10 cellular contexts compared by ENCODE assay signal in the genomic region with DNA sequence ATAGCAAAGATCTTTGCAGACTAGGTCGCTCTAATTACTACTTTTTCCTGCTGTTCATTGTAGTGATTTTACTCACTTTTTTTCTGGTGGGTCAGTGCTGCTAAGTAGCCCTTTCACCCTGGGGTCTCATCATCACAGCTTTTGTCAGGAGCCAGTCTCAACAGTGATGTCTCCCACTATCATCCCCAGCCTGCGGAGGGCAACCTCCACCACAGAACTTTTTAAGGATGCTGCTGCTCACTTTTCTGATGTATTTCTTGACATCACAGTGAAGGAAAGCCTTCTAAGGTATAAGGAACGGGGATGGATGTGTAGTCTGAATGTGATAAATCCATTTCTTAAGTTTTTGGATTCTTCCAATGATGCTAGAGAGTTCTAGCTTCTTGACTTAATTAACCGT.
DNase-seq lines count a peak whose midpoint lies in the region; ATAC-seq and TF ChIP-seq lines count a peak whose summit lies in the region.
"Had no signal": no experiment of that assay in that cellular context is flagged by ENCODE, and none has a peak within 500 bp of the region (broad histone marks: within the 10 kb centered on the region; RNA-seq: fewer than 3 reads in every experiment).

No MANE protein-coding gene starts in this region.

- no peaks in the 10 kb centered on the region for H3F3A ChIP-seq in PC-3 (ENCODE audit: low read length, unreplicated experiment)

- no peaks in the 10 kb centered on the region for H3K36me3 Mint-ChIP-seq in activated CD4-positive, alpha-beta T cell treated with anti-CD3 and anti-CD28 coated beads, Interleukin-2, amount 10 ng/mL, durations not matched to agents 24 days and 14 days (ENCODE audit: low read depth)

- H3K4me3 Mint-ChIP-seq in activated CD4-positive, alpha-beta T cell treated with anti-CD3 and anti-CD28 coated beads, Interleukin-2, amount 10 ng/mL, durations not matched to agents 24 days and 14 days = no peak overlapping the region
- H3K4me3 Mint-ChIP-seq: T-helper 2 cell treated with Interferon-gamma antibody and Interleukin-4, amounts not matched to agents 5 μg/mL and 100 μg/mL, for 36 hours had no signal

- H3K27ac ChIP-seq in A673 (ENCODE audit: low read depth, low read length, poor library complexity, severe bottlenecking) (no peak overlapping the region), PC-3 (ENCODE audit: low read length) (no peak overlapping the region)

- H3K4me3 ChIP-seq in A673 (ENCODE audit: low read depth, low read length, poor library complexity, severe bottlenecking) (no peak overlapping the region), GM12865 (ENCODE audit: low read depth, low read length) (no peak overlapping the region), PC-3 (ENCODE audit: low read length) (no peak overlapping the region), fibroblast of villous mesenchyme (ENCODE audit: low read depth, low read length) (no peak overlapping the region)

- H3K4me1 ChIP-seq in A673 (ENCODE audit: insufficient read depth, low read length, poor library complexity, severe bottlenecking) (no peaks in the 10 kb centered on the region), PC-3 (ENCODE audit: insufficient read depth, low read length) (no peaks in the 10 kb centered on the region)

- H3K9me3 Mint-ChIP-seq in activated CD4-positive, alpha-beta T cell treated with anti-CD3 and anti-CD28 coated beads, Interleukin-2, amount 10 ng/mL, durations not matched to agents 24 days and 14 days = no peaks in the 10 kb centered on the region
- H3K9me3 Mint-ChIP-seq: T-helper 2 cell treated with Interferon-gamma antibody and Interleukin-4, amounts not matched to agents 5 μg/mL and 100 μg/mL, for 36 hours had no signal

- no peaks in the 10 kb centered on the region for H3K27me3 Mint-ChIP-seq in activated CD4-positive, alpha-beta T cell treated with anti-CD3 and anti-CD28 coated beads, Interleukin-2, amount 10 ng/mL, durations not matched to agents 24 days and 14 days

- intact Hi-C loops in A673 (cut with micrococcal nuclease; ENCODE audit: unreplicated experiment) (no loop called here), PC-3 (cut with micrococcal nuclease) (loop anchor here (5.0 kb wide), 1 partner anchor 1347 kb away; a partner anchor contains a TSS)
- intact Hi-C loops in activated CD4-positive, alpha-beta T cell treated with anti-CD3 and anti-CD28 coated beads, Interleukin-2, amount 10 ng/mL, durations not matched to agents 24 days and 14 days (cut with micrococcal nuclease) = no loop called here

- no peaks in the 10 kb centered on the region for H3K79me2 ChIP-seq in PC-3 (ENCODE audit: low read length)

- no peak overlapping the region for H3K27ac Mint-ChIP-seq in activated CD4-positive, alpha-beta T cell treated with anti-CD3 and anti-CD28 coated beads, Interleukin-2, amount 10 ng/mL, durations not matched to agents 24 days and 14 days
- H3K27ac Mint-ChIP-seq: T-helper 2 cell treated with Interferon-gamma antibody and Interleukin-4, amounts not matched to agents 5 μg/mL and 100 μg/mL, for 36 hours had no signal

- peaks cover 24% of the 10 kb centered on the region for H3K27me3 ChIP-seq in A673 (replicated peaks; ENCODE audit: insufficient read depth, low read depth, low read length, poor library complexity)
- no peaks in the 10 kb centered on the region for H3K27me3 ChIP-seq in PC-3 (ENCODE audit: low read length)

- H2AFZ ChIP-seq in PC-3 (ENCODE audit: low read length) = no peak overlapping the region

- CTCF ChIA-PET in A673 (lab: Charles Lee) (no interaction called here), PC-3 (lab: Charles Lee) (interaction anchor here (0.5 kb wide), 1 partner anchor 109 kb away, joined by 5 read pairs; no protein-coding TSS in a partner anchor)

- H4K20me1 ChIP-seq in PC-3 (ENCODE audit: low read length) = no peaks in the 10 kb centered on the region

- no peaks in the 10 kb centered on the region for H3K4me1 Mint-ChIP-seq in activated CD4-positive, alpha-beta T cell treated with anti-CD3 and anti-CD28 coated beads, Interleukin-2, amount 10 ng/mL, durations not matched to agents 24 days and 14 days

- H3K9me2 ChIP-seq in PC-3 (replicated peaks; ENCODE audit: low read length) = no peaks in the 10 kb centered on the region

- DNase-seq in A673 (ENCODE audit: low spot score) (peak; percentile 9), GM12865 (ENCODE audit: low read depth) (peak; percentile 25), PC-3 (peak; percentile 38), fibroblast of villous mesenchyme (ENCODE audit: low read depth) (peak; percentile 8), KBM-7 (no peak), NCI-H2196 (lab: John Stamatoyannopoulos, UW; ENCODE audit: unreplicated experiment) (no peak), HPDE6-E6E7 (ENCODE audit: extremely low spot score) (no peak)
- no peak for DNase-seq in activated CD4-positive, alpha-beta T cell treated with anti-CD3 and anti-CD28 coated beads, Interleukin-2, amount 10 ng/mL, durations not matched to agents 24 days and 14 days
- DNase-seq: NCI-H1930 had no signal

- no TSS peak for BruUV-seq in A673 (replicated peaks; lab: Mats Ljungman, UMichigan)
- no TSS peak for BruUV-seq in PC-3 (replicated peaks; lab: Mats Ljungman, UMichigan)

- in situ Hi-C loops in KBM-7 (cut with MboI; ENCODE audit: low pct_unique_long_range_greater_than_20kb, low sequenced_read_pairs) = no loop called here

- ATAC-seq in PC-3 = no peak; the same call in 1 of the 2 replicates

- no peak overlapping the region for H3K4me2 ChIP-seq in PC-3 (ENCODE audit: low read length)

- no peaks in the 10 kb centered on the region for H3K36me3 ChIP-seq in A673 (ENCODE audit: insufficient read depth, low read length, poor library complexity, severe bottlenecking)
- H3K36me3 ChIP-seq in PC-3 (ENCODE audit: low read depth, low read length) = no peaks in the 10 kb centered on the region

- POLR2A ChIA-PET in A673 (lab: Charles Lee; ENCODE audit: low non-redundant PET) (no interaction called here), PC-3 (lab: Charles Lee; ENCODE audit: unreplicated experiment) (no interaction called here)

- H3K9ac ChIP-seq in PC-3 (ENCODE audit: low read length) = no peak overlapping the region

- H3K9me3 ChIP-seq in A673 (ENCODE audit: low read depth, low read length, poor library complexity, severe bottlenecking) (no peaks in the 10 kb centered on the region), PC-3 (ENCODE audit: low read length) (no peaks in the 10 kb centered on the region)

- TF ChIP-seq CTCF in A673 (conservative IDR thresholded peaks at IDR 0.05; ENCODE audit: low read depth, low read length) (peak; percentile 37), GM12865 (IDR thresholded peaks at IDR 0.05; ENCODE audit: insufficient read depth, low read depth, low read length, missing control alignments) (peak; percentile 39), PC-3 (conservative IDR thresholded peaks at IDR 0.05; ENCODE audit: low read depth, low read length) (peak; percentile 56), fibroblast of villous mesenchyme (IDR thresholded peaks at IDR 0.05; ENCODE audit: insufficient read depth, low read depth, low read length) (peak; percentile 45)

Comparison
In these comparisons a context has a peak if more than half of its experiments do, and no peak if none do; other contexts are left out.
1. DNase-seq: peak in A673 (single experiment), GM12865 (single experiment), PC-3 (single experiment) and fibroblast of villous mesenchyme (single experiment); none in KBM-7 (single experiment), NCI-H2196 (single experiment), activated CD4-positive, alpha-beta T cell treated with anti-CD3 and anti-CD28 coated beads, Interleukin-2, amount 10 ng/mL, durations not matched to agents 24 days and 14 days (single experiment) and HPDE6-E6E7 (single experiment).
2. Peak in every context shown above with its lines, with median percentiles within 50 percentile points of each other: CTCF ChIP-seq.